27 cellular contexts compared by ENCODE assay signal in the genomic region with DNA sequence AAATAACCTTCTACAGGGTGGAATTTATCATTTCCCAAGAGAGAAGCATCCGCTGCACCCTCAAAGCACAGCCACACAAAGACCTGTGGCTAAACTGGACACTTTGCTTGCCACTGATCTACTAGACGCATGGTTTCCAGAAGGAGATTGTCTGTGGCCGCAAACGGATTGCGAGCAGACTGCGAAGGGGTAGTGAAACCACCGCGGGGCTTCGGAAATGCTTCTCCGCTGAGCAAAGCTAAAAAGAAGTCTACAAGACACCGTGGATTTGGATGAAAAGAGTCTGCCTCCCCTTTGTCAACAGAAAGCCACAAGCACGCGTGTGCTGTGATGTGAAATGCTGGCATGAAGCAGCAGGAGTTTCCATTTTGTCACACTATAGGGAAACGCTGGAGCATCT.
A peak's percentile ranks its signal among the peaks of the same experiment; 100 is the strongest.
DNase-seq lines count a peak whose midpoint lies in the region; ATAC-seq and TF ChIP-seq lines count a peak whose summit lies in the region.
"Had no signal": no experiment of that assay in that cellular context is flagged by ENCODE, and none has a peak within 500 bp of the region (broad histone marks: within the 10 kb centered on the region; RNA-seq: fewer than 3 reads in every experiment).

No MANE protein-coding gene starts in this region.

- peaks cover 40% of the 10 kb centered on the region for H3K4me1 ChIP-seq in left ventricle myocardium inferior
- peaks cover 18% of the 10 kb centered on the region for H3K4me1 ChIP-seq in endodermal cell (ENCODE audit: control insufficient read depth, insufficient read depth, low read length)
- H3K4me1 ChIP-seq: BLaER1, sigmoid colon had no signal

- 95 to 96% methylated on average over 14 of the region's 14 CpGs for WGBS in endodermal cell (ENCODE audit: insufficient coverage in 1 of 2, insufficient read length in 1 of 2), 2 experiments

- H3K4me1 Mint-ChIP-seq in endodermal cell, result peaks cover 40% of the 10 kb centered on the region

- H3K9me3 Mint-ChIP-seq in endodermal cell, result no peaks in the 10 kb centered on the region
- H3K9me3 Mint-ChIP-seq: activated naive CD4-positive, alpha-beta T cell treated with anti-CD3 and anti-CD28 coated beads, Interleukin-2, amount 50 U/mL, for 72 hours had no signal

- H3K36me3 Mint-ChIP-seq in endodermal cell (ENCODE audit: low read depth), result no peaks in the 10 kb centered on the region
- H3K36me3 Mint-ChIP-seq: activated naive CD4-positive, alpha-beta T cell treated with anti-CD3 and anti-CD28 coated beads, Interleukin-2, amount 50 U/mL, for 72 hours had no signal

- H3K4me3 Mint-ChIP-seq in endodermal cell, result no peak overlapping the region

- no peaks in the 10 kb centered on the region for H3K27me3 Mint-ChIP-seq in endodermal cell (ENCODE audit: insufficient read depth)

- H3K4me3 ChIP-seq in left ventricle myocardium inferior (no peak overlapping the region), endodermal cell (ENCODE audit: low read length) (no peak overlapping the region)
- H3K4me3 ChIP-seq: BLaER1, gastrocnemius medialis, MG63, psoas muscle, sigmoid colon, thyroid gland had no signal

- no peak for DNase-seq in left ventricle myocardium inferior
- no peak for DNase-seq in Right ventricle myocardium superior
- DNase-seq in NOMO-1 (lab: John Stamatoyannopoulos, UW; ENCODE audit: unreplicated experiment in 2 of 2), result peak; percentile 82 to 87
- no peak for DNase-seq in endodermal cell
- peak; percentile 51 for DNase-seq in pons (ENCODE audit: low spot score)
- no peak for DNase-seq in NCI-H345 treated with DMSO at 0.1 percent for 48 hours (lab: John Stamatoyannopoulos, UW; ENCODE audit: unreplicated experiment)
- DNase-seq in AML-193 (lab: John Stamatoyannopoulos, UW), result no peak
- DNase-seq in activated CD4-positive, CD25-positive, alpha-beta regulatory T cell (lab: John Stamatoyannopoulos, UW), result no peak
- DNase-seq: activated CD4-positive, alpha-beta T cell treated with anti-CD3 and anti-CD28 coated beads for 48 hours; activated CD8-positive, alpha-beta memory T cell treated with anti-CD3 and anti-CD28 coated beads for 24 hours; gastrocnemius medialis; H7; KBM-7; mesendoderm; MG63; NCI-H1436; NCI-H2107; NCI-H345; OCI-M1; psoas muscle; sigmoid colon; stimulated activated CD4-positive, alpha-beta T cell treated with anti-CD3 and anti-CD28 coated beads, Interleukin-4, amount 100 ng/mL, for 24 hours; T-helper 9 cell; thyroid gland; WERI-Rb-1 had no signal

- peak overlapping the region; percentile 88 for H3K27ac ChIP-seq in left ventricle myocardium inferior (replicated peaks)
- no peak overlapping the region for H3K27ac ChIP-seq in endodermal cell (ENCODE audit: low read depth, low read length)
- H3K27ac ChIP-seq: BLaER1, psoas muscle, sigmoid colon, thyroid gland, WERI-Rb-1 had no signal

- H3K27ac Mint-ChIP-seq in endodermal cell, result peak overlapping the region; percentile 58
- H3K27ac Mint-ChIP-seq: activated naive CD4-positive, alpha-beta T cell treated with anti-CD3 and anti-CD28 coated beads, Interleukin-2, amount 50 U/mL, for 72 hours had no signal

- H3K9me3 ChIP-seq in left ventricle myocardium inferior (replicated peaks) (no peaks in the 10 kb centered on the region), endodermal cell (ENCODE audit: control insufficient read depth, low read length) (peaks cover 4% of the 10 kb centered on the region)
- H3K9me3 ChIP-seq: BLaER1, gastrocnemius medialis, psoas muscle, sigmoid colon, thyroid gland had no signal

- H3K36me3 ChIP-seq in left ventricle myocardium inferior (no peaks in the 10 kb centered on the region), endodermal cell (ENCODE audit: control insufficient read depth, insufficient read depth, low read length) (no peaks in the 10 kb centered on the region)
- H3K36me3 ChIP-seq: BLaER1, gastrocnemius medialis, MG63, sigmoid colon, thyroid gland, WERI-Rb-1 had no signal

- no peak overlapping the region for H3K9ac ChIP-seq in endodermal cell (ENCODE audit: extremely low read depth, low read length, poor library complexity, severe bottlenecking)
- H3K9ac ChIP-seq: BLaER1 had no signal

- no peaks in the 10 kb centered on the region for H3K27me3 ChIP-seq in left ventricle myocardium inferior (ENCODE audit: low read depth)
- H3K27me3 ChIP-seq in endodermal cell (ENCODE audit: control insufficient read depth, insufficient read depth, low read length, poor library complexity, severe bottlenecking), result no peaks in the 10 kb centered on the region
- H3K27me3 ChIP-seq: BLaER1, MG63, thyroid gland had no signal

- intact Hi-C loops in left ventricle myocardium inferior (cut with micrococcal nuclease), result loop anchor here (5.0 kb wide), 1 partner anchor 98 kb away; no protein-coding TSS in a partner anchor
- intact Hi-C loops in Right ventricle myocardium superior (cut with DNase I), result no loop called here

- ATAC-seq in Right ventricle myocardium superior (ENCODE audit: poor library complexity), result no peak
- ATAC-seq: activated naive CD4-positive, alpha-beta T cell treated with anti-CD3 and anti-CD28 coated beads, Interleukin-2, amount 50 U/mL, for 72 hours; gastrocnemius medialis; psoas muscle had no signal

- TF ChIP-seq CTCF in left ventricle myocardium inferior (IDR thresholded peaks at IDR 0.05; ENCODE audit: borderline replicate concordance) (no peak), endodermal cell (conservative IDR thresholded peaks at IDR 0.05) (no peak)

Comparison
In these comparisons a context has a peak if more than half of its experiments do, and no peak if none do; other contexts are left out.
1. DNase-seq: peak in NOMO-1 (2 of 2) and pons (single experiment); none in left ventricle myocardium inferior (single experiment), Right ventricle myocardium superior (single experiment), endodermal cell (single experiment), NCI-H345 treated with DMSO at 0.1 percent for 48 hours (single experiment), AML-193 (0 of 2) and activated CD4-positive, CD25-positive, alpha-beta regulatory T cell (0 of 4).